16 cellular contexts compared by ENCODE assay signal in genomic region chr9:111605041-111605559, GRCh38. TPM values are rescaled to one million over a fixed set of nuclear protein-coding genes. Genes with fewer than 3 reads are reported as not detected.
A peak's percentile ranks its signal among the peaks of the same experiment; 100 is the strongest.
DNase-seq lines count a peak whose midpoint lies in the region; ATAC-seq and TF ChIP-seq lines count a peak whose summit lies in the region.
"Had no signal": no experiment of that assay in that cellular context is flagged by ENCODE, and none has a peak within 500 bp of the region (broad histone marks: within the 10 kb centered on the region; RNA-seq: fewer than 3 reads in every experiment).

No MANE protein-coding gene starts in this region.

- peak; percentile 33 for ATAC-seq in mucosa of descending colon
- ATAC-seq in GM18502 (IDR thresholded peaks at IDR 0.05; ENCODE audit: poor library complexity, unreplicated experiment) = no peak
- no peak for ATAC-seq in GM18517 (IDR thresholded peaks at IDR 0.05; ENCODE audit: unreplicated experiment)
- ATAC-seq: GM23338, K562 had no signal

- CTCF ChIA-PET in RWPE1 (lab: Yijun Ruan, JAX) = interaction anchor here (0.5 to 0.6 kb wide), 2 partner anchors 1293 to 1333 kb away, joined by 3 to 6 read pairs; no protein-coding TSS in a partner anchor

- H3K4me3 ChIP-seq in mucosa of descending colon = no peak overlapping the region
- H3K4me3 ChIP-seq: GM12878, GM23338, K562 had no signal

- TF ChIP-seq CTCF in mucosa of descending colon (IDR thresholded peaks at IDR 0.05) = no peak
- no peak for TF ChIP-seq CTCF in RWPE1 (conservative IDR thresholded peaks at IDR 0.05; ENCODE audit: low read depth)

- H3K36me3 ChIP-seq in mucosa of descending colon (ENCODE audit: low read depth) = no peaks in the 10 kb centered on the region

- DNase-seq in HT-29 (ENCODE audit: low spot score) (peak; percentile 53), kidney glomerular epithelial cell (lab: John Stamatoyannopoulos, UW) (peak; percentile 10), mucosa of descending colon (peak in 1 of 3 donors; percentile 15), RWPE1 (ENCODE audit: low spot score) (no peak), iPS-NIHi7 (ENCODE audit: extremely low spot score) (no peak)
- DNase-seq: CD4-positive, alpha-beta T cell; DND-41; NCI-H187 treated with DMSO at 0.1 percent for 48 hours; NCI-H69; NK-92 treated with Interleukin-12 subunit alpha and Interleukin-12 subunit beta, amount 100 ng/mL, for 24 hours had no signal

- POLR2A ChIA-PET in RWPE1 (lab: Yijun Ruan, JAX; ENCODE audit: low non-redundant PET) = no interaction called here

- no peaks in the 10 kb centered on the region for H3K9me3 ChIP-seq in mucosa of descending colon

- intact Hi-C loops in mucosa of descending colon (cut with DNase I, micrococcal nuclease) = no loop called here

- peaks cover 4% of the 10 kb centered on the region for H3K4me1 ChIP-seq in mucosa of descending colon (ENCODE audit: low read depth)

- H3K27ac ChIP-seq in RWPE1 = no peak overlapping the region

RNA-seq across cellular contexts. Expression of gene PTGR1, which starts 5.7 kb away (rescaled TPM):
- total RNA-seq in HT-29 (2014; rRNA removed; shearing (Covaris generic)) = 39.8 and 41.3 TPM in 2 replicates
- 10 to 100 TPM; 41.5 to 83.7 (median 48.7) TPM for total RNA-seq in mucosa of descending colon
- total RNA-seq: B cell had no signal

RNA-seq across cellular contexts. Expression of gene DNAJC25, which starts 26.0 kb away (rescaled TPM):
- 4.7 and 7.7 TPM in 2 replicates for total RNA-seq in HT-29 (2014; rRNA removed; shearing (Covaris generic))
- total RNA-seq in mucosa of descending colon = 1 to 10 TPM; 7.5 to 8.0 (median 7.7) TPM

RNA-seq across cellular contexts. Expression of gene GNG10, which starts 56.3 kb away (rescaled TPM):
- 8.6 and 13.7 TPM in 2 replicates for total RNA-seq in HT-29 (2014; rRNA removed; shearing (Covaris generic))
- total RNA-seq in mucosa of descending colon = 10 to 100 TPM; 16.7 to 33.1 (median 24.6) TPM

Comparison
In these comparisons a context has a peak if more than half of its experiments do, and no peak if none do; other contexts are left out.
1. DNase-seq: peak in HT-29 (single experiment) and kidney glomerular epithelial cell (single experiment); none in RWPE1 (single experiment) and iPS-NIHi7 (single experiment).